ENCODE assay signal across 8 cellular contexts in genomic region chr2:217336694-217337093, GRCh38.
"Had no signal": no experiment of that assay in that cellular context is flagged by ENCODE, and none has a peak within 500 bp of the region (broad histone marks: within the 10 kb centered on the region; RNA-seq: fewer than 3 reads in every experiment).

No MANE protein-coding gene starts in this region.

- H3K4me3 ChIP-seq: GM23338, HAP-1, K562 had no signal

- H3K27ac Mint-ChIP-seq: GM23338, HFFc6 had no signal

- H3K27ac ChIP-seq: HL-60 had no signal

- H3K36me3 ChIP-seq: HAP-1 had no signal

- FAIRE-seq: HepG2, K562 had no signal

- H3K4me2 ChIP-seq: GM23338 had no signal

- H2AFZ ChIP-seq: GM23338 had no signal

- H3K4me3 Mint-ChIP-seq: GM23338 had no signal

- DNase-seq: H7, HFFc6, KG1 had no signal

- H3K9me3 Mint-ChIP-seq: GM23338, HFFc6 had no signal

- H3K9me3 ChIP-seq: HAP-1 had no signal
